32 cellular contexts compared by ENCODE assay signal in the genomic region with DNA sequence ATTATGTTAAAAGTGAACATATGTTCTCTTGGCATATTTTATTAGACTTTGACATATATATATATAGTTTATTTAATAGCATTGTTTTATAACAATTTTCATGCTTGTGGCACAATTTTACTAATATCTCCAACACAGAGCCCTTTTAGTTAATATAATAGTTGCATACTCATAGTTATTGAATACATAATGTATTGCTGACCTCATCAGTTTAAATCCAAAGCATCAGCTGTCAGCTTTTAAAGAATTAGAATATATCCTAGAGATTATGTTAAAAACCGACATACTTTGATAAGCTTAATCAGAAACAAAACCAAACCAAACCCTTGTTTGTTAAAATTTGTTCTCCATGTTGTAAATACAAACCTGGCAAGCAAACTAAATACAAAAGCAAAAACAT.
"Had no signal": no experiment of that assay in that cellular context is flagged by ENCODE, and none has a peak within 500 bp of the region (broad histone marks: within the 10 kb centered on the region; RNA-seq: fewer than 3 reads in every experiment).

No MANE protein-coding gene starts in this region.

- H3K36me3 ChIP-seq: WERI-Rb-1 had no signal

- H3K27me3 ChIP-seq: ascending aorta, cardiac muscle cell had no signal

- DNase-seq: activated CD4-positive, alpha-beta memory T cell treated with anti-CD3 and anti-CD28 coated beads for 36 hours; activated CD4-positive, alpha-beta T cell treated with anti-CD3 and anti-CD28 coated beads for 4 hours; activated CD4-positive, alpha-beta T cell treated with anti-CD3 and anti-CD28 coated beads, Interleukin-2, amount 10 ng/mL, durations not matched to agents 24 days and 14 days; activated CD4-positive, alpha-beta T cell treated with anti-CD3 and anti-CD28 coated beads, Interleukin-2, amount 50 U/mL, for 1 hour; activated CD4-positive, alpha-beta T cell treated with anti-CD3 and anti-CD28 coated beads, Interleukin-2, amount 50 U/mL, for 4 hours; activated CD4-positive, CD25-positive, alpha-beta regulatory T cell; activated CD4-positive, CD25-positive, alpha-beta regulatory T cell treated with anti-CD3 and anti-CD28 coated beads, Interleukin-2, amount 50 U/mL, for 72 hours; activated CD8-positive, alpha-beta memory T cell treated with anti-CD3 and anti-CD28 coated beads, Interleukin-2, amount 50 U/mL, for 4 hours; activated CD8-positive, alpha-beta T cell treated with anti-CD3 and anti-CD28 coated beads for 36 hours; activated effector memory CD4-positive, alpha-beta T cell treated with anti-CD3 and anti-CD28 coated beads, Interleukin-2, amount 50 U/mL, for 16 hours; activated naive CD4-positive, alpha-beta T cell treated with anti-CD3 and anti-CD28 coated beads, Interleukin-2, amount 10 ng/mL, durations not matched to agents 7 days and 5 days; activated naive CD4-positive, alpha-beta T cell treated with Interleukin-2 at 50 U/mL for 16 hours; activated naive CD8-positive, alpha-beta T cell treated with anti-CD3 and anti-CD28 coated beads, Interleukin-2, amount 10 ng/mL, durations not matched to agents 7 days and 5 days; activated naive CD8-positive, alpha-beta T cell treated with anti-CD3 and anti-CD28 coated beads, Interleukin-2, amount 50 U/mL, for 24 hours; activated T-cell treated with anti-CD3 and anti-CD28 coated beads for 4 hours; activated T-cell treated with anti-CD3 and anti-CD28 coated beads, Interleukin-2, amount 50 U/mL, for 1 hour; activated T-cell treated with anti-CD3 and anti-CD28 coated beads, Interleukin-2, amount 50 U/mL, for 4 hours; activated T-cell treated with anti-CD3 and anti-CD28 coated beads, Interleukin-2, amount 50 U/mL, for 72 hours; amygdala; anterior cingulate cortex; caudate nucleus; cerebellar nuclear complex; T-helper 1 cell; T-helper 2 cell; T-helper 9 cell; WERI-Rb-1 had no signal

- H3K9me3 ChIP-seq: ascending aorta had no signal

- ATAC-seq: activated CD8-positive, alpha-beta T cell treated with anti-CD3 and anti-CD28 coated beads for 36 hours; activated naive CD8-positive, alpha-beta T cell treated with anti-CD3 and anti-CD28 coated beads, Interleukin-2, amount 50 U/mL, for 24 hours; activated T-cell treated with anti-CD3 and anti-CD28 coated beads, Interleukin-2, amount 50 U/mL, for 4 hours; activated T-cell treated with anti-CD3 and anti-CD28 coated beads, Interleukin-2, amount 50 U/mL, for 72 hours; activated T-helper 17 cell treated with anti-CD3 and anti-CD28 coated beads, Interleukin-2, amount 50 U/mL, for 72 hours; WTC11 had no signal

- FAIRE-seq: bronchial epithelial cell, TTC549 had no signal

- H3K4me3 ChIP-seq: ascending aorta, cardiac muscle cell had no signal

- H3K27ac ChIP-seq: ascending aorta, cardiac muscle cell, WERI-Rb-1 had no signal
